6 cellular contexts compared by ENCODE assay signal in the genomic region with DNA sequence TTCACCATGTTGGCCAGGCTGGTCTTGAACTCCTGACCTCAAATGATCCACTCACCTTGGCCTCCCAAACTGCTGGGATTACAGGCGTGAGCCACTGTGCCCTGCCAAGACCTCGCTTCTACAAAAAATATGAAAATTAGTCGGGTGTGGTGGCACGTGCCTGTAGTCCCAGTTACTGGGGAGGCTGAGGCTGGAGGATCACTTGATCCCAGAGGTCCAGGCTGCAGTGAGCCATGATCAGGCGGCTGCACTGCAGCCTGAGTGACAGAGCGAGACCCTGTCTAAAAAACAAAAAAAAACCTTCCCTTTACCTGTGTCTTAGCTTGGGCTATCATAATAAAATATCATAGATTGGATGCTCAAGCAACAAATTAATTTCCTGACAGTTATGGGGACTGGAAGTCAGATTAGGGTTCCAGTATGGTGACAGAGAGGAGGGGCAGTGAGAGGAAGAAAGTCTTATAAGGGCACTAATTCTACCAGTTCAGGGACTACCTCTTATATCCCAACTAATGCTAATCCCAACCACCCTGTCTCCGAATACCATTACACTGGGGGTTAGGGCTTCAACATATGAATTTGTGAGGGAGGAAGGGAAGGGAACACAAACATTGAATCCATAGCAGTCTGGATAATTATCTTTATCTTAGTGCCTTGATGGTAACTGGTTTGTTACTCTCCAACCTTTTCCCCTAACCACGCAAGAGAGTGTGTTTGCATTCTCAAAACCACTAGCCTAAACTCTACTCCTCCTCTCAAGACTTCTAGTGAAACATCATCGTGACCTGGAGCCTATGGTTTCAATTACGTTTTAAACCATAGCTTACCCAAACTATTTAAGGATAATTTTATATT. TPM values are rescaled to one million over a fixed set of nuclear protein-coding genes. Genes with fewer than 3 reads are reported as not detected.
DNase-seq lines count a peak whose midpoint lies in the region; ATAC-seq and TF ChIP-seq lines count a peak whose summit lies in the region.

No MANE protein-coding gene starts in this region.

- intact Hi-C loops in lower lobe of right lung (cut with DNase I): no loop called here

- H4K20me1 ChIP-seq in BLaER1 treated with 17β-estradiol and CSF1 and Interleukin-3, amounts not matched to agents 10 nM and 100 nM: peaks cover 0 to 42% (median 23%) of the 10 kb centered on the region in 11 experiments; a peak in 13 of 22 replicates

- DNase-seq in RWPE2 (ENCODE audit: low spot score): no peak
- no peak for DNase-seq in lower lobe of right lung
- no peak for DNase-seq in NCI-H128 (lab: John Stamatoyannopoulos, UW; ENCODE audit: unreplicated experiment)
- no peak for DNase-seq in NCI-H345 treated with DMSO at 0.1 percent for 48 hours (lab: John Stamatoyannopoulos, UW; ENCODE audit: unreplicated experiment)

- H3K27ac ChIP-seq in BLaER1 treated with 17β-estradiol and CSF1 and Interleukin-3, amounts not matched to agents 10 nM and 100 nM: peak overlapping the region; percentile 71 to 89 (median 80); a peak in 19 of 22 replicates
- H3K27ac ChIP-seq in RWPE2 (ENCODE audit: poor library complexity, severe bottlenecking) (peak overlapping the region; percentile 37), lower lobe of right lung (peak overlapping the region; percentile 83)

- H3K9ac ChIP-seq in BLaER1 treated with 17β-estradiol and CSF1 and Interleukin-3, amounts not matched to agents 10 nM and 100 nM: peak overlapping the region; percentile 81 to 94 (median 87); a peak in 16 of 22 replicates

- peak overlapping the region; percentile 66 to 88 (median 80); a peak in 16 of 20 replicates for H3K4me3 ChIP-seq in BLaER1 treated with 17β-estradiol and CSF1 and Interleukin-3, amounts not matched to agents 10 nM and 100 nM
- H3K4me3 ChIP-seq in RWPE2 (ENCODE audit: severe bottlenecking): peak overlapping the region; percentile 72
- H3K4me3 ChIP-seq in lower lobe of right lung: peak overlapping the region; percentile 85

- H3K4me1 ChIP-seq in BLaER1 treated with 17β-estradiol and CSF1 and Interleukin-3, amounts not matched to agents 10 nM and 100 nM: peaks cover 26 to 52% (median 38%) of the 10 kb centered on the region in 10 experiments
- H3K4me1 ChIP-seq in RWPE2 (ENCODE audit: insufficient read depth, poor library complexity, severe bottlenecking): peaks cover 5% of the 10 kb centered on the region
- peaks cover 18% of the 10 kb centered on the region for H3K4me1 ChIP-seq in lower lobe of right lung

- peaks cover 33 to 56% (median 53%) of the 10 kb centered on the region in 11 experiments for H3K36me3 ChIP-seq in BLaER1 treated with 17β-estradiol and CSF1 and Interleukin-3, amounts not matched to agents 10 nM and 100 nM
- H3K36me3 ChIP-seq in RWPE2 (ENCODE audit: low read depth) (peaks cover 30% of the 10 kb centered on the region), lower lobe of right lung (peaks cover 22% of the 10 kb centered on the region)

- no peaks in the 10 kb centered on the region for H3K27me3 ChIP-seq in BLaER1 treated with 17β-estradiol and CSF1 and Interleukin-3, amounts not matched to agents 10 nM and 100 nM
- H3K27me3 ChIP-seq in RWPE2 (ENCODE audit: insufficient read depth, poor library complexity, severe bottlenecking) (no peaks in the 10 kb centered on the region), lower lobe of right lung (ENCODE audit: low read depth) (no peaks in the 10 kb centered on the region)

- H3K9me3 ChIP-seq in BLaER1 treated with 17β-estradiol and CSF1 and Interleukin-3, amounts not matched to agents 10 nM and 100 nM (replicated peaks in 1 of 11): no peaks in the 10 kb centered on the region
- H3K9me3 ChIP-seq in RWPE2 (ENCODE audit: severe bottlenecking) (no peaks in the 10 kb centered on the region), lower lobe of right lung (no peaks in the 10 kb centered on the region)

- H3K4me2 ChIP-seq in BLaER1 treated with 17β-estradiol and CSF1 and Interleukin-3, amounts not matched to agents 10 nM and 100 nM: peak overlapping the region; percentile 86 to 99 (median 96)

- ATAC-seq in RWPE2 (ENCODE audit: low read depth) (no peak), lower lobe of right lung (no peak), HG03342 (IDR thresholded peaks at IDR 0.05; ENCODE audit: unreplicated experiment) (no peak)

- TF ChIP-seq CTCF in RWPE2 (IDR thresholded peaks at IDR 0.05; ENCODE audit: poor library complexity, severe bottlenecking) (no peak), lower lobe of right lung (IDR thresholded peaks at IDR 0.05) (no peak)

RNA-seq across cellular contexts. Expression of a gene that starts 1.0 kb away (rescaled TPM):
- 62.2 TPM for total RNA-seq in lower lobe of right lung

RNA-seq across cellular contexts. Expression of a gene that starts 10.7 kb away (rescaled TPM):
- 17.9 TPM for total RNA-seq in lower lobe of right lung

RNA-seq across cellular contexts. Expression of a gene that starts 11.0 kb away (rescaled TPM):
- total RNA-seq in lower lobe of right lung: not detected

RNA-seq across cellular contexts. Expression of a gene that starts 18.2 kb away (rescaled TPM):
- total RNA-seq in lower lobe of right lung: 1.7 TPM

RNA-seq across cellular contexts. Expression of a gene that starts 28.7 kb away (rescaled TPM):
- total RNA-seq in lower lobe of right lung: 0.21 TPM
